ENCODE assay signal across 9 cellular contexts in the genomic region with DNA sequence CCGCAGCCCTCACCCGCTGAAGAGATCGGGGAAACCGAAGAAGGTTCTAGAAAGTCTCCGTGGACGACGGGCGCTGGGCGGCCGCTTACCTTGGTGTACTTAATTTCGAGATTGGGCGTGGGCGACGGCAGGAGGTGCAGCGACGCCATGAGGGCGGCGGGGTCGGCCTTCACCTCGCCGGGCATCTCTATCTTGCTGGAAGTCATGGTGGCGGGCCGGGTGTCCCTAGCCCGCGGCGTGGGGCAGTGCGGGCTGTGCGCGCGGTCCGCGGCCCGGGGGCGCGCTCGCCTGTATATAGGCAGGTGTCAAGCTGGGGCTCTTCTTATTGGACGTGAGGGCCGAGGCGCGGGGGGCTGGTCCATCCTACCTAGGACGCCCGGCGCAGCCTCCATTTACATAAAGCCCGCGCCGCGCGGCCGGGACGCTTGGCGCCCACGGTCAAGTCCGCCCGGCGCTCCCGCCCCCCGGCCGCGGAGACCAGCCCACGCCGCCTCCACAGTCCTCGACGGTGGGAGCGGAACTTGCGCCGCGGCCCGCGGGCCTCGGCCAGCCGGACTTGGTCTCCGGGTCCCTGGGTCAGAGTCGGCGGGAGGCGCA. TPM values are rescaled to one million over a fixed set of nuclear protein-coding genes. Genes with fewer than 3 reads are reported as not detected.
A peak's percentile ranks its signal among the peaks of the same experiment; 100 is the strongest.
DNase-seq lines count a peak whose midpoint lies in the region; ATAC-seq and TF ChIP-seq lines count a peak whose summit lies in the region.
"Had no signal": no experiment of that assay in that cellular context is flagged by ENCODE, and none has a peak within 500 bp of the region (broad histone marks: within the 10 kb centered on the region; RNA-seq: fewer than 3 reads in every experiment).

A gene (minus strand): TSS at position 267 of the 597 bp plus-strand sequence. CDS start 61 bp downstream, at position 206.

- H3K4me1 Mint-ChIP-seq in activated naive CD4-positive, alpha-beta T cell treated with anti-CD3 and anti-CD28 coated beads for 36 hours (ENCODE audit: low read depth): no peaks in the 10 kb centered on the region

- CTCF ChIA-PET in HEK293 (lab: Yijun Ruan, JAX): interaction anchor here (0.7 to 3.2 kb wide), 20 partner anchors 8 to 398 kb away, joined by 3 to 36 read pairs (median 5); no protein-coding TSS in a partner anchor
- CTCF ChIA-PET in activated naive CD4-positive, alpha-beta T cell treated with anti-CD3 and anti-CD28 coated beads for 36 hours (lab: Charles Lee): interaction anchor here (1.0 to 2.1 kb wide), 6 partner anchors 19 to 397 kb away, joined by 3 to 7 read pairs (median 5); no protein-coding TSS in a partner anchor

- peaks cover 34% of the 10 kb centered on the region for H3K27me3 Mint-ChIP-seq in activated naive CD4-positive, alpha-beta T cell treated with anti-CD3 and anti-CD28 coated beads for 36 hours (ENCODE audit: low read depth)

- intact Hi-C loops in activated naive CD4-positive, alpha-beta T cell treated with anti-CD3 and anti-CD28 coated beads for 36 hours (cut with micrococcal nuclease): loop anchor here (1.0 to 10.0 kb wide), 5 partner anchors 313 to 723 kb away; no protein-coding TSS in a partner anchor
- intact Hi-C loops in psoas muscle (cut with DNase I): loop anchor here in 1 of 2 donors (5.0 kb wide), 3 partner anchors 198 to 508 kb away; no protein-coding TSS in a partner anchor

- no peaks in the 10 kb centered on the region for H3K9me3 ChIP-seq in HEK293 (ENCODE audit: control insufficient read depth, insufficient read depth, low read depth, low read length)
- H3K9me3 ChIP-seq in right atrium auricular region: no peaks in the 10 kb centered on the region
- no peaks in the 10 kb centered on the region for H3K9me3 ChIP-seq in psoas muscle

- H3K36me3 ChIP-seq in HEK293 (ENCODE audit: control insufficient read depth in 2 of 2, insufficient read depth in 1 of 2, low read length in 2 of 2) (no peaks in the 10 kb centered on the region), right atrium auricular region (no peaks in the 10 kb centered on the region), psoas muscle (ENCODE audit: insufficient read depth in 1 of 2, low read depth in 1 of 2) (no peaks in the 10 kb centered on the region)

- POLR2A ChIA-PET in HEK293 (lab: Yijun Ruan, JAX): interaction anchor here (1.3 kb wide), 1 partner anchor 27 kb away, joined by 3 read pairs; no protein-coding TSS in a partner anchor

- peak within 1 kb of the TSS; percentile 43 for H3K4me3 Mint-ChIP-seq in activated naive CD4-positive, alpha-beta T cell treated with anti-CD3 and anti-CD28 coated beads for 36 hours

- H3K27ac ChIP-seq in HEK293 (ENCODE audit: extremely low read depth, low read depth, low read length) (peak within 1 kb of the TSS; percentile 85), right atrium auricular region (peak within 1 kb of the TSS; percentile 57 to 83), psoas muscle (no peak within 1 kb of the TSS)

- H3K4me1 ChIP-seq in HEK293 (ENCODE audit: control insufficient read depth, insufficient read depth, low read length) (peaks cover 7% of the 10 kb centered on the region), right atrium auricular region (peaks cover 0 to 19% of the 10 kb centered on the region in 2 donors), psoas muscle (no peaks in the 10 kb centered on the region)

- H3K27ac Mint-ChIP-seq in activated naive CD4-positive, alpha-beta T cell treated with anti-CD3 and anti-CD28 coated beads for 36 hours: no peak within 1 kb of the TSS

- ATAC-seq in psoas muscle (peak; percentile 22 to 45 (median 37)), GM21737 (IDR thresholded peaks at IDR 0.05; ENCODE audit: unreplicated experiment) (no peak), GM18502 (IDR thresholded peaks at IDR 0.05; ENCODE audit: poor library complexity, unreplicated experiment) (no peak)

- peak; percentile 13 for DNase-seq in activated naive CD4-positive, alpha-beta T cell treated with anti-CD3 and anti-CD28 coated beads for 36 hours
- peak; percentile 75 for DNase-seq in right atrium auricular region (ENCODE audit: low spot score)
- peak; percentile 10 to 61 for DNase-seq in psoas muscle
- no peak for DNase-seq in NCI-H2029 (lab: John Stamatoyannopoulos, UW)
- no peak for DNase-seq in foreskin melanocyte

- peak; percentile 69 for TF ChIP-seq CTCF in HEK293 (tag by site-specific recombination; IDR thresholded peaks at IDR 0.05)
- TF ChIP-seq CTCF in right atrium auricular region (IDR thresholded peaks at IDR 0.05): no peak
- TF ChIP-seq CTCF in psoas muscle (IDR thresholded peaks at IDR 0.05): no peak

- H3K4me3 ChIP-seq in HEK293 (ENCODE audit: low read depth, low read length) (peak within 1 kb of the TSS; percentile 68), right atrium auricular region (peak within 1 kb of the TSS; percentile 42 to 65), psoas muscle (peak within 1 kb of the TSS; percentile 64)

- no peaks in the 10 kb centered on the region for H3K9me3 Mint-ChIP-seq in activated naive CD4-positive, alpha-beta T cell treated with anti-CD3 and anti-CD28 coated beads for 36 hours

- H3K27me3 ChIP-seq in right atrium auricular region: peaks cover 7 to 12% of the 10 kb centered on the region in 2 donors
- H3K27me3 ChIP-seq in psoas muscle (ENCODE audit: insufficient read depth in 3 of 3, low read length in 2 of 3): peaks cover 3 to 70% (median 9%) of the 10 kb centered on the region in 3 donors

- 3% methylated on average over 71 to 75 of the region's 75 CpGs for WGBS in psoas muscle, 3 donors

- H3K36me3 Mint-ChIP-seq in activated naive CD4-positive, alpha-beta T cell treated with anti-CD3 and anti-CD28 coated beads for 36 hours (ENCODE audit: low read depth): no peaks in the 10 kb centered on the region

TF ChIP-seq in HEK293, 187 proteins besides CTCF, POLR2A, EP300 and RAD21 (continues in another document):
- TF ChIP-seq ZNF626 (tag by site-specific recombination; IDR thresholded peaks at IDR 0.05): no peak
- TF ChIP-seq GLIS1 (tag by site-specific recombination; IDR thresholded peaks at IDR 0.05): 0 out of 2 replicates have a peak, but pooled peaks have one; percentile 19
- no peak for TF ChIP-seq ZNF223 (tag by site-specific recombination; IDR thresholded peaks at IDR 0.05)
- no peak for TF ChIP-seq ZNF248 (tag by site-specific recombination; IDR thresholded peaks at IDR 0.05)
- no peak for TF ChIP-seq YY2 (tag by site-specific recombination; IDR thresholded peaks at IDR 0.05)
- TF ChIP-seq, protein P1, sequence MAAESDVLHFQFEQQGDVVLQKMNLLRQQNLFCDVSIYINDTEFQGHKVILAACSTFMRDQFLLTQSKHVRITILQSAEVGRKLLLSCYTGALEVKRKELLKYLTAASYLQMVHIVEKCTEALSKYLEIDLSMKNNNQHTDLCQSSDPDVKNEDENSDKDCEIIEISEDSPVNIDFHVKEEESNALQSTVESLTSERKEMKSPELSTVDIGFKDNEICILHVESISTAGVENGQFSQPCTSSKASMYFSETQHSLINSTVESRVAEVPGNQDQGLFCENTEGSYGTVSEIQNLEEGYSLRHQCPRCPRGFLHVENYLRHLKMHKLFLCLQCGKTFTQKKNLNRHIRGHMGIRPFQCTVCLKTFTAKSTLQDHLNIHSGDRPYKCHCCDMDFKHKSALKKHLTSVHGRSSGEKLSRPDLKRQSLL (tag by site-specific recombination; IDR thresholded peaks at IDR 0.05): no peak
- TF ChIP-seq ZNF354C (tag by site-specific recombination; IDR thresholded peaks at IDR 0.05; ENCODE audit: borderline replicate concordance, low read depth): no peak
- TF ChIP-seq ZSCAN16 (tag by site-specific recombination; IDR thresholded peaks at IDR 0.05): no peak
- TF ChIP-seq ZNF571 (tag by site-specific recombination; IDR thresholded peaks at IDR 0.05): no peak
- no peak for TF ChIP-seq ZNF37A (tag by site-specific recombination; IDR thresholded peaks at IDR 0.05)
- TF ChIP-seq, protein P2, sequence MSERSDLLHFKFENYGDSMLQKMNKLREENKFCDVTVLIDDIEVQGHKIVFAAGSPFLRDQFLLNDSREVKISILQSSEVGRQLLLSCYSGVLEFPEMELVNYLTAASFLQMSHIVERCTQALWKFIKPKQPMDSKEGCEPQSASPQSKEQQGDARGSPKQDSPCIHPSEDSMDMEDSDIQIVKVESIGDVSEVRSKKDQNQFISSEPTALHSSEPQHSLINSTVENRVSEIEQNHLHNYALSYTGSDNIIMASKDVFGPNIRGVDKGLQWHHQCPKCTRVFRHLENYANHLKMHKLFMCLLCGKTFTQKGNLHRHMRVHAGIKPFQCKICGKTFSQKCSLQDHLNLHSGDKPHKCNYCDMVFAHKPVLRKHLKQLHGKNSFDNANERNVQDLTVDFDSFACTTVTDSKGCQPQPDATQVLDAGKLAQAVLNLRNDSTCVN (tag by site-specific recombination; optimal IDR thresholded peaks at IDR 0.05): peak; percentile 82
- no peak for TF ChIP-seq IKZF3 (tag by site-specific recombination; IDR thresholded peaks at IDR 0.05)
- TF ChIP-seq, protein P3, sequence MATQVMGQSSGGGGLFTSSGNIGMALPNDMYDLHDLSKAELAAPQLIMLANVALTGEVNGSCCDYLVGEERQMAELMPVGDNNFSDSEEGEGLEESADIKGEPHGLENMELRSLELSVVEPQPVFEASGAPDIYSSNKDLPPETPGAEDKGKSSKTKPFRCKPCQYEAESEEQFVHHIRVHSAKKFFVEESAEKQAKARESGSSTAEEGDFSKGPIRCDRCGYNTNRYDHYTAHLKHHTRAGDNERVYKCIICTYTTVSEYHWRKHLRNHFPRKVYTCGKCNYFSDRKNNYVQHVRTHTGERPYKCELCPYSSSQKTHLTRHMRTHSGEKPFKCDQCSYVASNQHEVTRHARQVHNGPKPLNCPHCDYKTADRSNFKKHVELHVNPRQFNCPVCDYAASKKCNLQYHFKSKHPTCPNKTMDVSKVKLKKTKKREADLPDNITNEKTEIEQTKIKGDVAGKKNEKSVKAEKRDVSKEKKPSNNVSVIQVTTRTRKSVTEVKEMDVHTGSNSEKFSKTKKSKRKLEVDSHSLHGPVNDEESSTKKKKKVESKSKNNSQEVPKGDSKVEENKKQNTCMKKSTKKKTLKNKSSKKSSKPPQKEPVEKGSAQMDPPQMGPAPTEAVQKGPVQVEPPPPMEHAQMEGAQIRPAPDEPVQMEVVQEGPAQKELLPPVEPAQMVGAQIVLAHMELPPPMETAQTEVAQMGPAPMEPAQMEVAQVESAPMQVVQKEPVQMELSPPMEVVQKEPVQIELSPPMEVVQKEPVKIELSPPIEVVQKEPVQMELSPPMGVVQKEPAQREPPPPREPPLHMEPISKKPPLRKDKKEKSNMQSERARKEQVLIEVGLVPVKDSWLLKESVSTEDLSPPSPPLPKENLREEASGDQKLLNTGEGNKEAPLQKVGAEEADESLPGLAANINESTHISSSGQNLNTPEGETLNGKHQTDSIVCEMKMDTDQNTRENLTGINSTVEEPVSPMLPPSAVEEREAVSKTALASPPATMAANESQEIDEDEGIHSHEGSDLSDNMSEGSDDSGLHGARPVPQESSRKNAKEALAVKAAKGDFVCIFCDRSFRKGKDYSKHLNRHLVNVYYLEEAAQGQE (tag by site-specific recombination; IDR thresholded peaks at IDR 0.05): no peak
- no peak for TF ChIP-seq TCF7L2 (IDR thresholded peaks at IDR 0.05; ENCODE audit: borderline replicate concordance, low read depth, low read length)
- TF ChIP-seq ZNF623 (tag by site-specific recombination; IDR thresholded peaks at IDR 0.05): no peak

RNA-seq across cellular contexts. Expression of the gene that starts here (rescaled TPM):
- not detected for total RNA-seq in activated naive CD4-positive, alpha-beta T cell treated with anti-CD3 and anti-CD28 coated beads for 36 hours
- total RNA-seq in right atrium auricular region (10 to 100 TPM; 38.7 to 47.8 TPM), psoas muscle (1 to 10 TPM; 2.5 to 4.7 (median 3.0) TPM)
- polyA plus RNA-seq in psoas muscle: 1 to 10 TPM in 1 of 3 donors, under 1 TPM in 2; 0.74 to 1.9 (median 0.80) TPM
- total RNA-seq: HT1080 had no signal

Comparison
In these comparisons a context has a peak if more than half of its experiments do, and no peak if none do; other contexts are left out.
1. RNA of the gene that starts here (total RNA-seq): 38.7 to 47.8 TPM in right atrium auricular region; 2.5 to 4.7 TPM in psoas muscle and not detected in activated naive CD4-positive, alpha-beta T cell treated with anti-CD3 and anti-CD28 coated beads for 36 hours; every median in the first group is over 4 times any median in the second.
2. Peak in DNase-seq in activated naive CD4-positive, alpha-beta T cell treated with anti-CD3 and anti-CD28 coated beads for 36 hours; RNA of the gene not detected or under 1 TPM.
3. DNase-seq: peak in right atrium auricular region (single experiment) and psoas muscle (2 of 2); none in NCI-H2029 (single experiment) and foreskin melanocyte (single experiment).
4. ATAC-seq: peak in psoas muscle (4 of 4); none in GM21737 (single experiment) and GM18502 (single experiment).
5. Peak in every context shown above with its lines, with median percentiles within 50 percentile points of each other: H3K4me3 ChIP-seq.